Comparison of ENCODE assay signal across 6 cellular contexts in genomic region chr16:88759245-88759975, GRCh38.
DNase-seq lines count a peak whose midpoint lies in the region; ATAC-seq, FAIRE-seq and TF ChIP-seq lines count a peak whose summit lies in the region.

No MANE protein-coding gene starts in this region.

- no peaks in the 10 kb centered on the region for H3K9me3 Mint-ChIP-seq in dendritic cell treated with granulocyte-macrophage colony-stimulating factor and Interleukin-4, amounts not matched to agents 40 ng/mL and 50 ng/mL, for 4 days

- FAIRE-seq in H54 (lab: Jason Lieb, UNC) = no peak

- DNase-seq in T follicular helper cell (ENCODE audit: low read depth) = peak; percentile 50
- peak; percentile 53 to 60 for DNase-seq in stimulated activated CD4-positive, alpha-beta T cell treated with anti-CD3 and anti-CD28 coated beads, Interleukin-2, amount 100 ng/mL, for 24 hours
- no peak for DNase-seq in H54 (ENCODE audit: insufficient read length, low spot score)
- no peak for DNase-seq in foreskin melanocyte

- no peaks in the 10 kb centered on the region for H3K27me3 Mint-ChIP-seq in dendritic cell treated with granulocyte-macrophage colony-stimulating factor and Interleukin-4, amounts not matched to agents 40 ng/mL and 50 ng/mL, for 4 days

- no peak overlapping the region for H3K4me3 Mint-ChIP-seq in dendritic cell treated with granulocyte-macrophage colony-stimulating factor and Interleukin-4, amounts not matched to agents 40 ng/mL and 50 ng/mL, for 4 days

- peaks cover 75% of the 10 kb centered on the region for H3K4me1 Mint-ChIP-seq in dendritic cell treated with granulocyte-macrophage colony-stimulating factor and Interleukin-4, amounts not matched to agents 40 ng/mL and 50 ng/mL, for 4 days (ENCODE audit: low read depth)

- H3K27ac Mint-ChIP-seq in dendritic cell treated with granulocyte-macrophage colony-stimulating factor and Interleukin-4, amounts not matched to agents 40 ng/mL and 50 ng/mL, for 4 days = peak overlapping the region; percentile 41

- no peak for ATAC-seq in GM21367 (IDR thresholded peaks at IDR 0.05; ENCODE audit: unreplicated experiment)

- TF ChIP-seq POLR2A in H54 (IDR thresholded peaks at IDR 0.05; ENCODE audit: low read depth, low read length) = no peak

- intact Hi-C loops in dendritic cell treated with granulocyte-macrophage colony-stimulating factor and Interleukin-4, amounts not matched to agents 40 ng/mL and 50 ng/mL, for 4 days (cut with micrococcal nuclease) = no loop called here

- peaks cover 80% of the 10 kb centered on the region for H3K36me3 Mint-ChIP-seq in dendritic cell treated with granulocyte-macrophage colony-stimulating factor and Interleukin-4, amounts not matched to agents 40 ng/mL and 50 ng/mL, for 4 days (ENCODE audit: low read depth)

Comparison
In these comparisons a context has a peak if more than half of its experiments do, and no peak if none do; other contexts are left out.
1. DNase-seq: peak in T follicular helper cell (single experiment) and stimulated activated CD4-positive, alpha-beta T cell treated with anti-CD3 and anti-CD28 coated beads, Interleukin-2, amount 100 ng/mL, for 24 hours (2 of 2); none in H54 (single experiment) and foreskin melanocyte (single experiment).